ENCODE assay signal across 28 cellular contexts in the genomic region with DNA sequence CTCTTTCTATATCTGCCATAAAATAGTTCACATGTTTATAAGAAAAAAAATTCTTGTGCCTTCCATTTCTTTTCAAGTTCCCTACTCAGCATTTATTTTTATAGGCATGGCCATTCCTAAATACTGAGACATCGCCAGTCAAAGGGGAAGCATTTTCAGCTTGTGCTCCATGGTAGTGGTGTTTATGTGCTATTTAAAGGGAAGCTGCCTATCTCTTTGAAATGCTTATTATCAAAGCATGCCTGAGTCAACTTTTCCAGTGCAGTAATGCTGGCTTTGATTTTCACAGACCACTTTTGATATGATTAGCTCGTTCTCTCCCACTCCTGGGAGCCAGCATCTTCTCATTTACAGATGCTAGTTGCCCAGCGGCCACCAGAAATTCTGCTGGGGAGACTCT.
DNase-seq lines count a peak whose midpoint lies in the region; ATAC-seq, FAIRE-seq and TF ChIP-seq lines count a peak whose summit lies in the region.
"Had no signal": no experiment of that assay in that cellular context is flagged by ENCODE, and none has a peak within 500 bp of the region (broad histone marks: within the 10 kb centered on the region; RNA-seq: fewer than 3 reads in every experiment).

No MANE protein-coding gene starts in this region.

- no peak overlapping the region for H3K4me3 Mint-ChIP-seq in mesothelial cell of epicardium
- no peak overlapping the region for H3K4me3 Mint-ChIP-seq in activated T-cell treated with anti-CD3 and anti-CD28 coated beads, Interleukin-2, amount 50 U/mL, for 24 hours
- H3K4me3 Mint-ChIP-seq: memory B cell, natural killer cell had no signal

- peaks cover 17% of the 10 kb centered on the region for H3K9me3 Mint-ChIP-seq in mesothelial cell of epicardium
- peaks cover 3% of the 10 kb centered on the region for H3K9me3 Mint-ChIP-seq in activated T-cell treated with anti-CD3 and anti-CD28 coated beads, Interleukin-2, amount 50 U/mL, for 24 hours
- H3K9me3 Mint-ChIP-seq: memory B cell, natural killer cell had no signal

- H3K4me3 ChIP-seq in HepG2 (replicated peaks in 1 of 3; ENCODE audit: insufficient read depth in 1 of 3, low read depth in 2 of 3, low read length in 3 of 3): no peak overlapping the region
- H3K4me3 ChIP-seq in right lobe of liver: no peak overlapping the region
- H3K4me3 ChIP-seq in astrocyte of the spinal cord (ENCODE audit: low read depth, low read length): no peak overlapping the region
- H3K4me3 ChIP-seq in mesendoderm (ENCODE audit: low read length): no peak overlapping the region
- H3K4me3 ChIP-seq: adrenal gland, breast epithelium, coronary artery, pancreas, SJSA1 had no signal

- H4K20me1 ChIP-seq in HepG2 (ENCODE audit: insufficient read depth, low read length): no peaks in the 10 kb centered on the region

- H3K79me2 ChIP-seq in HepG2 (ENCODE audit: insufficient read depth, low read length): no peaks in the 10 kb centered on the region
- no peaks in the 10 kb centered on the region for H3K79me2 ChIP-seq in mesendoderm (ENCODE audit: control insufficient read depth, insufficient read depth, low read length)

- no peak overlapping the region for H3K23ac ChIP-seq in mesendoderm (ENCODE audit: low read length)

- H3K27ac ChIP-seq in HepG2 (ENCODE audit: extremely low read length, insufficient read depth, low read length) (no peak overlapping the region), right lobe of liver (no peak overlapping the region), mesendoderm (ENCODE audit: low read depth, low read length) (no peak overlapping the region)
- H3K27ac ChIP-seq: adrenal gland, breast epithelium, coronary artery, pancreas, SJSA1 had no signal

- no peak overlapping the region for H2AFZ ChIP-seq in HepG2 (ENCODE audit: low read length)

- H3K36me3 ChIP-seq in HepG2 (replicated peaks in 1 of 2; ENCODE audit: control insufficient read depth in 1 of 2, insufficient read depth in 2 of 2, low read length in 2 of 2) (no peaks in the 10 kb centered on the region), right lobe of liver (no peaks in the 10 kb centered on the region), mesendoderm (ENCODE audit: control insufficient read depth, insufficient read depth, low read length) (no peaks in the 10 kb centered on the region)
- H3K36me3 ChIP-seq: adrenal gland, breast epithelium, pancreas, SJSA1 had no signal

- H3K9ac ChIP-seq in HepG2 (ENCODE audit: insufficient read depth, low read depth, low read length) (no peak overlapping the region), mesendoderm (ENCODE audit: low read length) (no peak overlapping the region)

- no peak overlapping the region for H3K4me2 ChIP-seq in HepG2 (ENCODE audit: low read depth, low read length)
- H3K4me2 ChIP-seq in mesendoderm (ENCODE audit: low read length): no peak overlapping the region

- no peaks in the 10 kb centered on the region for H3K79me1 ChIP-seq in mesendoderm (ENCODE audit: low read length)

- WGBS in HepG2 (ENCODE audit: low lambda C conversion rate): 27% methylated on average over 3 of the region's 3 CpGs
- 59% methylated on average over 3 of the region's 3 CpGs for WGBS in right lobe of liver (ENCODE audit: insufficient coverage, low coverage, low lambda C conversion rate, missing lambda C conversion rate)
- no CpG with 5 or more reads among the region's 3 CpGs for WGBS in mesendoderm (ENCODE audit: extremely low coverage, insufficient coverage, low lambda C conversion rate)

- H3K4me1 Mint-ChIP-seq in mesothelial cell of epicardium: peaks cover 4% of the 10 kb centered on the region
- no peaks in the 10 kb centered on the region for H3K4me1 Mint-ChIP-seq in activated T-cell treated with anti-CD3 and anti-CD28 coated beads, Interleukin-2, amount 50 U/mL, for 24 hours (ENCODE audit: low read depth)
- H3K4me1 Mint-ChIP-seq: memory B cell, natural killer cell had no signal

- ATAC-seq in HepG2 (no peak), right lobe of liver (no peak), HG02885 (IDR thresholded peaks at IDR 0.05; ENCODE audit: poor library complexity, unreplicated experiment) (no peak)
- ATAC-seq in stimulated activated naive CD8-positive, alpha-beta T cell treated with anti-CD3 and anti-CD28 coated beads, Interleukin-15, Interleukin-2, amounts not matched to agents 100 U/mL and 50 U/mL, for 24 hours: no peak
- ATAC-seq: natural killer cell, Panc1, pancreas, right cardiac atrium had no signal

- TF ChIP-seq RAD21 in HepG2 (CRISPR knock-in tag; IDR thresholded peaks at IDR 0.05): no peak

- no peak for DNase-seq in HepG2 (ENCODE audit: low spot score)
- DNase-seq in right lobe of liver: no peak
- peak; percentile 8 for DNase-seq in astrocyte of the spinal cord (ENCODE audit: low read depth, low spot score)
- DNase-seq in mesothelial cell of epicardium (ENCODE audit: low spot score in 2 of 2, unreplicated experiment in 2 of 2): no peak
- no peak for DNase-seq in activated T-cell treated with anti-CD3 and anti-CD28 coated beads, Interleukin-2, amount 50 U/mL, for 24 hours
- DNase-seq in stimulated activated naive CD8-positive, alpha-beta T cell treated with anti-CD3 and anti-CD28 coated beads, Interleukin-15, Interleukin-2, amounts not matched to agents 100 U/mL and 50 U/mL, for 24 hours: no peak
- no peak for DNase-seq in mesendoderm
- DNase-seq: activated CD4-positive, alpha-beta T cell treated with anti-CD3 and anti-CD28 coated beads for 4 hours; activated CD8-positive, alpha-beta memory T cell treated with anti-CD3 and anti-CD28 coated beads for 24 hours; activated naive CD4-positive, alpha-beta T cell; activated T-cell treated with anti-CD3 and anti-CD28 coated beads, Interleukin-2, amount 50 U/mL, for 1 hour; adrenal gland; Karpas-422; natural killer cell; NCI-H1694 treated with DMSO at 0.1 percent for 48 hours; NCI-H2171; NCI-H510A treated with DMSO at 0.1 percent for 48 hours; pancreas; right cardiac atrium; stimulated activated CD4-positive, alpha-beta T cell treated with anti-CD3 and anti-CD28 coated beads, Interleukin-15, amount 100 ng/mL, for 24 hours; trophoblast cell had no signal

- no peak overlapping the region for H4K8ac ChIP-seq in mesendoderm (ENCODE audit: low read depth, low read length)

- FAIRE-seq in HepG2 (lab: Jason Lieb, UNC): no peak
- FAIRE-seq: H54, pancreas had no signal

- no peak overlapping the region for H2BK120ac ChIP-seq in mesendoderm (ENCODE audit: low read depth, low read length)

- in situ Hi-C loops in HepG2 (cut with HindIII; ENCODE audit: extremely low pct_ligation_motif_present, low pct_unique_long_range_greater_than_20kb): no loop called here
- in situ Hi-C loops in astrocyte of the spinal cord (cut with HindIII; ENCODE audit: low sequenced_read_pairs): no loop called here

- no peak for TF ChIP-seq CTCF in HepG2 (CRISPR knock-in tag; IDR thresholded peaks at IDR 0.05)
- no peak for TF ChIP-seq CTCF in right lobe of liver (IDR thresholded peaks at IDR 0.05)
- TF ChIP-seq CTCF in astrocyte of the spinal cord (IDR thresholded peaks at IDR 0.05; ENCODE audit: low read depth, low read length): no peak
- no peak for TF ChIP-seq CTCF in mesothelial cell of epicardium (IDR thresholded peaks at IDR 0.05; ENCODE audit: unreplicated experiment)

- H3K4ac ChIP-seq in mesendoderm (ENCODE audit: low read depth, low read length): no peak overlapping the region

- no peaks in the 10 kb centered on the region for H3K36me3 Mint-ChIP-seq in mesothelial cell of epicardium
- H3K36me3 Mint-ChIP-seq in activated T-cell treated with anti-CD3 and anti-CD28 coated beads, Interleukin-2, amount 50 U/mL, for 24 hours (ENCODE audit: low read depth): no peaks in the 10 kb centered on the region
- H3K36me3 Mint-ChIP-seq: memory B cell, natural killer cell had no signal

- POLR2A ChIA-PET in HepG2 (lab: Yijun Ruan, JAX): no interaction called here

- peaks cover 3% of the 10 kb centered on the region for H3K27me3 Mint-ChIP-seq in mesothelial cell of epicardium (ENCODE audit: low read depth)
- peaks cover 6% of the 10 kb centered on the region for H3K27me3 Mint-ChIP-seq in activated T-cell treated with anti-CD3 and anti-CD28 coated beads, Interleukin-2, amount 50 U/mL, for 24 hours

- peaks cover 0 to 5% of the 10 kb centered on the region in 2 experiments; a peak in 1 of 5 replicates for H3K27me3 ChIP-seq in HepG2 (ENCODE audit: control insufficient read depth in 1 of 2, insufficient read depth in 2 of 2, low read length in 2 of 2)
- no peaks in the 10 kb centered on the region for H3K27me3 ChIP-seq in right lobe of liver
- no peaks in the 10 kb centered on the region for H3K27me3 ChIP-seq in mesendoderm (ENCODE audit: insufficient read depth, low read length, poor library complexity)
- H3K27me3 ChIP-seq: adrenal gland, breast epithelium, pancreas had no signal

- H3K4me1 ChIP-seq in HepG2 (ENCODE audit: insufficient read depth, low read length): peaks cover 8% of the 10 kb centered on the region
- H3K4me1 ChIP-seq in right lobe of liver: no peaks in the 10 kb centered on the region
- no peaks in the 10 kb centered on the region for H3K4me1 ChIP-seq in mesendoderm (ENCODE audit: control insufficient read depth, low read depth, low read length)
- H3K4me1 ChIP-seq: adrenal gland, breast epithelium, pancreas, SJSA1 had no signal

- no peak overlapping the region for H4K5ac ChIP-seq in mesendoderm (ENCODE audit: low read length)

- no peak overlapping the region for H3K56ac ChIP-seq in mesendoderm (ENCODE audit: low read length)

- H2AK5ac ChIP-seq in mesendoderm (ENCODE audit: low read length): no peak overlapping the region

- TF ChIP-seq EP300 in HepG2 (IDR thresholded peaks at IDR 0.05; ENCODE audit: low read depth in 2 of 2, low read length in 2 of 2): no peak
- TF ChIP-seq EP300 in HepG2 (CRISPR knock-in tag; IDR thresholded peaks at IDR 0.05; ENCODE audit: borderline replicate concordance): no peak

- H3K18ac ChIP-seq in mesendoderm (ENCODE audit: low read length): no peak overlapping the region

- no peak overlapping the region for H2BK5ac ChIP-seq in mesendoderm (ENCODE audit: low read length)

- H3K27ac Mint-ChIP-seq in mesothelial cell of epicardium: peak overlapping the region; percentile 52
- H3K27ac Mint-ChIP-seq in activated T-cell treated with anti-CD3 and anti-CD28 coated beads, Interleukin-2, amount 50 U/mL, for 24 hours: no peak overlapping the region
- H3K27ac Mint-ChIP-seq: memory B cell, natural killer cell had no signal

- H2BK15ac ChIP-seq in mesendoderm (replicated peaks; ENCODE audit: low read depth): no peak overlapping the region

- BruUV-seq in HepG2 (replicated peaks; lab: Mats Ljungman, UMichigan): no TSS peak

- TF ChIP-seq POLR2A in HepG2 (IDR thresholded peaks at IDR 0.05; ENCODE audit: insufficient read depth in 1 of 2, low read depth in 2 of 2, low read length in 2 of 2) (no peak), right lobe of liver (IDR thresholded peaks at IDR 0.05) (no peak)

- H3K9me3 ChIP-seq in HepG2 (ENCODE audit: low read length) (0 out of 2 replicates have a peak, but pooled peaks cover 8% of the 10 kb centered on the region), right lobe of liver (no peaks in the 10 kb centered on the region)
- H3K9me3 ChIP-seq: adrenal gland, breast epithelium, pancreas, SJSA1 had no signal

- CTCF ChIA-PET in HepG2 (lab: Yijun Ruan, JAX; ENCODE audit: low intra/inter-chr PET ratio, low total read pairs): no interaction called here

- intact Hi-C loops in HepG2 (cut with micrococcal nuclease; ENCODE audit: unreplicated experiment): no loop called here
- intact Hi-C loops in right lobe of liver (cut with DNase I): no loop called here
